ENCODE assay signal across 21 cellular contexts in the genomic region with DNA sequence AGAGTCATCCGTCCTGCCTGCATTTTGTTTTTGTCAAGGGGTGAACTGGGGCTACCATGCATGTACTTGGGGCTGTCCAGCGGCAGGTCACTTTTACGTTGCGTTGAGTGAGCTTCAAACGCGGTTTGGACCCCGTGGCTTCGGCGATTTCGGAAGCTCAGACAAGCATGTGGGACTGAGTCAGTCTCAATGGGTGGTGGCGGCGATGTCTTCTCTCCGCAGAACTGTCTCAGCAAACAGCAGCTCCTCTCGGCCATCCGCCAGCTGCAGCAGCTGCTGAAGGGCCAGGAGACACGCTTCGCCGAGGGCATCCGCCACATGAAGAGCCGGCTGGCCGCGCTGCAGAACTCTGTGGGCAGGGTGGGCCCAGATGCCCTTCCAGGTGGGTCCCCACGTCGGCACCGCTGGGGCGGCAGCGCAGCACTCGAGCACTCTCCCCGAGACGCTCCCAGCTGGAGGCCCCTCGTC. TPM values are rescaled to one million over a fixed set of nuclear protein-coding genes. Genes with fewer than 3 reads are reported as not detected.
DNase-seq lines count a peak whose midpoint lies in the region; ATAC-seq and TF ChIP-seq lines count a peak whose summit lies in the region.
"Had no signal": no experiment of that assay in that cellular context is flagged by ENCODE, and none has a peak within 500 bp of the region (broad histone marks: within the 10 kb centered on the region; RNA-seq: fewer than 3 reads in every experiment).

No MANE protein-coding gene starts in this region.

- DNase-seq in activated CD4-positive, alpha-beta memory T cell treated with anti-CD3 and anti-CD28 coated beads for 36 hours: peak; percentile 6
- DNase-seq in activated CD4-positive, alpha-beta memory T cell treated with anti-CD3 and anti-CD28 coated beads, Interleukin-2, amount 10 ng/mL, durations not matched to agents 7 days and 5 days: no peak
- DNase-seq in LHCN-M2 (ENCODE audit: low read depth) (peak; percentile 77), coronary artery (ENCODE audit: low spot score) (peak; percentile 33), NOMO-1 (lab: John Stamatoyannopoulos, UW; ENCODE audit: unreplicated experiment in 2 of 2) (no peak)
- DNase-seq: activated CD4-positive, alpha-beta T cell treated with anti-CD3 and anti-CD28 coated beads for 1 hour; KG1; NCI-H1105; retina; stimulated activated CD4-positive, alpha-beta T cell treated with anti-CD3 and anti-CD28 coated beads, Interleukin-2, amount 100 ng/mL, for 24 hours; T-helper 9 cell had no signal

- H3K4me2 ChIP-seq in skeletal muscle satellite cell (ENCODE audit: low read length): peak overlapping the region; percentile 60
- H3K4me2 ChIP-seq: GM23338 had no signal

- no peak overlapping the region for H3K27ac ChIP-seq in coronary artery
- H3K27ac ChIP-seq: HL-60, vagina had no signal

- intact Hi-C loops in activated CD4-positive, alpha-beta memory T cell treated with anti-CD3 and anti-CD28 coated beads for 36 hours (cut with micrococcal nuclease): no loop called here

- H3K27me3 ChIP-seq in skeletal muscle satellite cell (ENCODE audit: control insufficient read depth, insufficient read depth, low read length): no peaks in the 10 kb centered on the region
- H3K27me3 ChIP-seq: vagina had no signal

- H3K4me1 Mint-ChIP-seq in activated CD4-positive, alpha-beta memory T cell treated with anti-CD3 and anti-CD28 coated beads for 36 hours (ENCODE audit: low read depth): peaks cover 34% of the 10 kb centered on the region
- peaks cover 30% of the 10 kb centered on the region for H3K4me1 Mint-ChIP-seq in activated CD4-positive, alpha-beta memory T cell treated with anti-CD3 and anti-CD28 coated beads, Interleukin-2, amount 10 ng/mL, durations not matched to agents 7 days and 5 days

- H3K36me3 Mint-ChIP-seq in activated CD4-positive, alpha-beta memory T cell treated with anti-CD3 and anti-CD28 coated beads for 36 hours: no peaks in the 10 kb centered on the region
- H3K36me3 Mint-ChIP-seq in activated CD4-positive, alpha-beta memory T cell treated with anti-CD3 and anti-CD28 coated beads, Interleukin-2, amount 10 ng/mL, durations not matched to agents 7 days and 5 days (ENCODE audit: low read depth): no peaks in the 10 kb centered on the region
- H3K36me3 Mint-ChIP-seq: activated naive CD4-positive, alpha-beta T cell treated with anti-CD3 and anti-CD28 coated beads, Interleukin-2, amount 50 U/mL, for 24 hours had no signal

- H3K4me3 ChIP-seq in coronary artery: no peak overlapping the region
- peak overlapping the region; percentile 37 for H3K4me3 ChIP-seq in skeletal muscle satellite cell (ENCODE audit: low read length)
- H3K4me3 ChIP-seq: GM23338, vagina had no signal

- POLR2A ChIA-PET in activated CD4-positive, alpha-beta memory T cell treated with anti-CD3 and anti-CD28 coated beads for 36 hours (lab: Charles Lee): no interaction called here
- POLR2A ChIA-PET in activated CD4-positive, alpha-beta memory T cell treated with anti-CD3 and anti-CD28 coated beads, Interleukin-2, amount 10 ng/mL, durations not matched to agents 7 days and 5 days (lab: Charles Lee): no interaction called here

- no peaks in the 10 kb centered on the region for H3K36me3 ChIP-seq in skeletal muscle satellite cell (ENCODE audit: insufficient read depth, low read length)
- H3K36me3 ChIP-seq: vagina had no signal

- no peaks in the 10 kb centered on the region for H3K9me3 ChIP-seq in skeletal muscle satellite cell (replicated peaks; ENCODE audit: low read length)
- H3K9me3 ChIP-seq: vagina had no signal

- H3K4me1 ChIP-seq in skeletal muscle satellite cell (ENCODE audit: control insufficient read depth, insufficient read depth, low read length): peaks cover 24% of the 10 kb centered on the region
- H3K4me1 ChIP-seq: vagina had no signal

- no peak overlapping the region for H3K27ac Mint-ChIP-seq in activated CD4-positive, alpha-beta memory T cell treated with anti-CD3 and anti-CD28 coated beads for 36 hours
- no peak overlapping the region for H3K27ac Mint-ChIP-seq in activated CD4-positive, alpha-beta memory T cell treated with anti-CD3 and anti-CD28 coated beads, Interleukin-2, amount 10 ng/mL, durations not matched to agents 7 days and 5 days
- H3K27ac Mint-ChIP-seq: activated naive CD4-positive, alpha-beta T cell treated with anti-CD3 and anti-CD28 coated beads, Interleukin-2, amount 50 U/mL, for 24 hours; CD4-positive, alpha-beta T cell; GM23338 had no signal

- ATAC-seq in HG02884 (IDR thresholded peaks at IDR 0.05; ENCODE audit: unreplicated experiment) (no peak), HG02885 (IDR thresholded peaks at IDR 0.05; ENCODE audit: poor library complexity, unreplicated experiment) (no peak)
- ATAC-seq: GM23338 had no signal

- H3K27me3 Mint-ChIP-seq in activated CD4-positive, alpha-beta memory T cell treated with anti-CD3 and anti-CD28 coated beads for 36 hours: no peaks in the 10 kb centered on the region
- H3K27me3 Mint-ChIP-seq in activated CD4-positive, alpha-beta memory T cell treated with anti-CD3 and anti-CD28 coated beads, Interleukin-2, amount 10 ng/mL, durations not matched to agents 7 days and 5 days: no peaks in the 10 kb centered on the region
- H3K27me3 Mint-ChIP-seq: activated naive CD4-positive, alpha-beta T cell treated with anti-CD3 and anti-CD28 coated beads, Interleukin-2, amount 50 U/mL, for 24 hours; CD4-positive, alpha-beta T cell had no signal

- H3K9ac ChIP-seq in skeletal muscle satellite cell (ENCODE audit: low read depth, low read length): peak overlapping the region; percentile 40

- no peak overlapping the region for H3K4me3 Mint-ChIP-seq in activated CD4-positive, alpha-beta memory T cell treated with anti-CD3 and anti-CD28 coated beads for 36 hours
- no peak overlapping the region for H3K4me3 Mint-ChIP-seq in activated CD4-positive, alpha-beta memory T cell treated with anti-CD3 and anti-CD28 coated beads, Interleukin-2, amount 10 ng/mL, durations not matched to agents 7 days and 5 days
- H3K4me3 Mint-ChIP-seq: activated naive CD4-positive, alpha-beta T cell treated with anti-CD3 and anti-CD28 coated beads, Interleukin-2, amount 50 U/mL, for 24 hours; CD4-positive, alpha-beta T cell; GM23338 had no signal

- TF ChIP-seq CTCF in coronary artery (IDR thresholded peaks at IDR 0.05): no peak

- no peaks in the 10 kb centered on the region for H3K9me3 Mint-ChIP-seq in activated CD4-positive, alpha-beta memory T cell treated with anti-CD3 and anti-CD28 coated beads for 36 hours
- no peaks in the 10 kb centered on the region for H3K9me3 Mint-ChIP-seq in activated CD4-positive, alpha-beta memory T cell treated with anti-CD3 and anti-CD28 coated beads, Interleukin-2, amount 10 ng/mL, durations not matched to agents 7 days and 5 days
- H3K9me3 Mint-ChIP-seq: activated naive CD4-positive, alpha-beta T cell treated with anti-CD3 and anti-CD28 coated beads, Interleukin-2, amount 50 U/mL, for 24 hours; CD4-positive, alpha-beta T cell; GM23338 had no signal

- CTCF ChIA-PET in activated CD4-positive, alpha-beta memory T cell treated with anti-CD3 and anti-CD28 coated beads for 36 hours (lab: Charles Lee): no interaction called here
- CTCF ChIA-PET in activated CD4-positive, alpha-beta memory T cell treated with anti-CD3 and anti-CD28 coated beads, Interleukin-2, amount 10 ng/mL, durations not matched to agents 7 days and 5 days (lab: Charles Lee): no interaction called here

RNA-seq across cellular contexts. Expression of a gene that starts 21.3 kb away (rescaled TPM):
- total RNA-seq in activated CD4-positive, alpha-beta memory T cell treated with anti-CD3 and anti-CD28 coated beads for 36 hours: 10 to 100 TPM; 38.9 to 40.2 TPM
- 1 to 10 TPM; 7.3 to 8.4 TPM for total RNA-seq in activated CD4-positive, alpha-beta memory T cell treated with anti-CD3 and anti-CD28 coated beads, Interleukin-2, amount 10 ng/mL, durations not matched to agents 7 days and 5 days
- 4.4 and 5.1 TPM in 2 replicates for total RNA-seq in LHCN-M2 (2014; rRNA removed)
- polyA plus RNA-seq in LHCN-M2 (2012): 7.3 TPM
- total RNA-seq in skeletal muscle satellite cell (2012; rRNA removed): 0.22 and 0.25 TPM in 2 replicates
- total RNA-seq: Daoy, GM23338, SK-MEL-5 had no signal

Comparison
In these comparisons a context has a peak if more than half of its experiments do, and no peak if none do; other contexts are left out.
1. DNase-seq: peak in activated CD4-positive, alpha-beta memory T cell treated with anti-CD3 and anti-CD28 coated beads for 36 hours (single experiment), LHCN-M2 (single experiment) and coronary artery (single experiment); none in activated CD4-positive, alpha-beta memory T cell treated with anti-CD3 and anti-CD28 coated beads, Interleukin-2, amount 10 ng/mL, durations not matched to agents 7 days and 5 days (single experiment) and NOMO-1 (0 of 2).